24 cellular contexts compared by ENCODE assay signal in the genomic region with DNA sequence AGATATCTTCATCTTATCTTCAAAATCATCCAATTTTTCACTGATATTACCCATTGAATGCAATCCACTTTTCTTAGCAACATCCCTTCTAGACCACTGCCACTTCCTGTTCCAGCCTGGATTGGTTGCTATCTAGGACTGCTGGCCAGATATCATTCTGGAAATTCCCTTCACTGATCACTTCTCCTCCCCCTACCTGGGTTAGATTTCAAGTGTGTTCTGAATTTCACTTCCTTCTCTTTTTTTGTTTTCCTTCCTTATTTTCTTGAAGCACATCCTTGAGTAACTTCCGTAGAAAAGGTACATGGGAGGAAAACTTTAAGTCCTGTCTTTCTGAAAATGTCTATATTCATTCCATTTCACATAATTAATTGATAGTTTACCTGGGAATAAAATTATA.
"Had no signal": no experiment of that assay in that cellular context is flagged by ENCODE, and none has a peak within 500 bp of the region (broad histone marks: within the 10 kb centered on the region; RNA-seq: fewer than 3 reads in every experiment).

No MANE protein-coding gene starts in this region.

- H3K4me3 ChIP-seq: adrenal gland, ascending aorta, esophagus squamous epithelium, gastroesophageal sphincter, left ventricle myocardium inferior, pancreas, psoas muscle, right atrium auricular region, thyroid gland, upper lobe of right lung had no signal

- H3K9me3 ChIP-seq: adrenal gland, pancreas, thyroid gland had no signal

- H3K36me3 ChIP-seq: adrenal gland, ascending aorta, brain microvascular endothelial cell, esophagus squamous epithelium, gastroesophageal sphincter, pancreas, right atrium auricular region, thyroid gland, upper lobe of right lung had no signal

- FAIRE-seq: colon, pancreas had no signal

- DNase-seq: activated CD4-positive, alpha-beta T cell treated with anti-CD3 and anti-CD28 coated beads for 36 hours; activated CD4-positive, alpha-beta T cell treated with anti-CD3 and anti-CD28 coated beads, Interleukin-2, amount 50 U/mL, for 4 hours; activated CD8-positive, alpha-beta memory T cell treated with anti-CD3 and anti-CD28 coated beads, Interleukin-2, amount 50 U/mL, for 48 hours; activated naive CD4-positive, alpha-beta T cell; activated T-cell treated with anti-CD3 and anti-CD28 coated beads, Interleukin-2, amount 50 U/mL, for 4 hours; adrenal gland; brain microvascular endothelial cell; caudate nucleus; esophagus squamous epithelium; head of caudate nucleus; hypothalamus; left ventricle myocardium inferior; midbrain; pancreas; psoas muscle; stimulated activated CD4-positive, alpha-beta T cell treated with anti-CD3 and anti-CD28 coated beads, Interleukin-12 subunit alpha, Interleukin-12 subunit beta, amount 100 ng/mL, for 4 hours; substantia nigra; thyroid gland; upper lobe of right lung had no signal

- ATAC-seq: activated CD4-positive, alpha-beta T cell treated with anti-CD3 and anti-CD28 coated beads for 36 hours; activated T-cell treated with anti-CD3 and anti-CD28 coated beads, Interleukin-2, amount 50 U/mL, for 4 hours; gastroesophageal sphincter; natural killer cell treated with Interleukin-12 subunit alpha and Interleukin-12 subunit beta and Interleukin-15 and Interleukin-18, amount 100 ng/mL, for 72 hours; pancreas; psoas muscle; upper lobe of right lung had no signal

- H3K4me1 ChIP-seq: adrenal gland, ascending aorta, esophagus squamous epithelium, gastroesophageal sphincter, left ventricle myocardium inferior, pancreas, psoas muscle, right atrium auricular region, thyroid gland, upper lobe of right lung had no signal

- H3K27ac ChIP-seq: adrenal gland, ascending aorta, brain microvascular endothelial cell, esophagus squamous epithelium, gastroesophageal sphincter, left ventricle myocardium inferior, pancreas, psoas muscle, right atrium auricular region, thyroid gland, upper lobe of right lung had no signal

- H3K27me3 ChIP-seq: adrenal gland, ascending aorta, brain microvascular endothelial cell, pancreas, right atrium auricular region, thyroid gland, upper lobe of right lung had no signal
